Comparison of ENCODE assay signal across 9 cellular contexts in genomic region chr14:24162083-24162482, GRCh38. TPM values are rescaled to one million over a fixed set of nuclear protein-coding genes. Genes with fewer than 3 reads are reported as not detected.
A peak's percentile ranks its signal among the peaks of the same experiment; 100 is the strongest.
DNase-seq lines count a peak whose midpoint lies in the region; ATAC-seq and TF ChIP-seq lines count a peak whose summit lies in the region.
"Had no signal": no experiment of that assay in that cellular context is flagged by ENCODE, and none has a peak within 500 bp of the region (broad histone marks: within the 10 kb centered on the region; RNA-seq: fewer than 3 reads in every experiment).

No MANE protein-coding gene starts in this region.

- peak overlapping the region; percentile 98 for H3K4me3 Mint-ChIP-seq in activated T-cell treated with anti-CD3 and anti-CD28 coated beads, Interleukin-2, amount 50 U/mL, for 4 hours

- intact Hi-C loops in tibial artery (cut with DNase I; ENCODE audit: low total_unique reads) = no loop called here

- H3K23ac ChIP-seq in mesenchymal stem cell (ENCODE audit: low read length in 2 of 2) = no peak overlapping the region

- WGBS in mesenchymal stem cell = 91% methylated on average over 8 of the region's 8 CpGs

- no peaks in the 10 kb centered on the region for H3K9me3 ChIP-seq in mesenchymal stem cell (ENCODE audit: control insufficient read depth, low read length)
- H3K9me3 ChIP-seq in tibial artery = no peaks in the 10 kb centered on the region

- H3K27ac ChIP-seq in brain microvascular endothelial cell (no peak overlapping the region), mesenchymal stem cell (ENCODE audit: low read length, poor library complexity, severe bottlenecking) (no peak overlapping the region), tibial artery (peak overlapping the region; percentile 84 to 93)

- peak overlapping the region; percentile 99 for H3K9ac ChIP-seq in mesenchymal stem cell (ENCODE audit: low read length)

- peak overlapping the region; percentile 79 for H3K4me3 ChIP-seq in brain microvascular endothelial cell (ENCODE audit: low read depth, low read length)
- H3K4me3 ChIP-seq in mesenchymal stem cell (ENCODE audit: insufficient read depth in 1 of 2, low read depth in 1 of 2, low read length in 2 of 2) = peak overlapping the region in 1 of 2 experiments; percentile 96
- H3K4me3 ChIP-seq in tibial artery = peak overlapping the region; percentile 69 to 72

- no peak overlapping the region for H2BK15ac ChIP-seq in mesenchymal stem cell (ENCODE audit: low read depth, poor library complexity, severe bottlenecking)

- no peak overlapping the region for H2BK120ac ChIP-seq in mesenchymal stem cell (ENCODE audit: low read depth, low read length)

- no peaks in the 10 kb centered on the region for H3K9me3 Mint-ChIP-seq in activated T-cell treated with anti-CD3 and anti-CD28 coated beads, Interleukin-2, amount 50 U/mL, for 4 hours

- H2AFZ ChIP-seq in mesenchymal stem cell (ENCODE audit: low read depth, low read length) = no peak overlapping the region

- H3K4me1 ChIP-seq in mesenchymal stem cell (ENCODE audit: control insufficient read depth, insufficient read depth, low read depth, low read length) (peaks cover 19% of the 10 kb centered on the region), tibial artery (peaks cover 0 to 37% (median 28%) of the 10 kb centered on the region in 4 donors)

- H3K14ac ChIP-seq in mesenchymal stem cell (ENCODE audit: low read length in 2 of 2) = peak overlapping the region in 1 of 2 experiments; percentile 19

- no peak overlapping the region for H4K8ac ChIP-seq in mesenchymal stem cell (ENCODE audit: low read length)

- TF ChIP-seq CTCF in brain microvascular endothelial cell (IDR thresholded peaks at IDR 0.05; ENCODE audit: low read depth, low read length, missing control alignments) (no peak), tibial artery (IDR thresholded peaks at IDR 0.05) (no peak)

- H3K79me1 ChIP-seq in mesenchymal stem cell (replicated peaks; ENCODE audit: low read length, poor library complexity, severe bottlenecking) = peaks cover 28% of the 10 kb centered on the region

- in situ Hi-C loops in brain microvascular endothelial cell (cut with HindIII; ENCODE audit: low pct_ligation_motif_present, low sequenced_read_pairs) = no loop called here

- peak overlapping the region; percentile 21 to 59 for H2BK12ac ChIP-seq in mesenchymal stem cell (ENCODE audit: low read length in 2 of 2)

- peaks cover 71% of the 10 kb centered on the region for H3K36me3 ChIP-seq in brain microvascular endothelial cell (replicated peaks)
- peaks cover 67 to 75% of the 10 kb centered on the region in 2 experiments for H3K36me3 ChIP-seq in mesenchymal stem cell (ENCODE audit: control insufficient read depth in 1 of 2, insufficient read depth in 2 of 2, low read depth in 1 of 2, low read length in 2 of 2)
- peaks cover 57 to 79% (median 60%) of the 10 kb centered on the region in 3 donors for H3K36me3 ChIP-seq in tibial artery

- H3K27me3 ChIP-seq in brain microvascular endothelial cell (replicated peaks) (no peaks in the 10 kb centered on the region), mesenchymal stem cell (ENCODE audit: control insufficient read depth in 1 of 2, insufficient read depth in 1 of 2, low read length in 2 of 2) (no peaks in the 10 kb centered on the region), tibial artery (no peaks in the 10 kb centered on the region)

- H2AK5ac ChIP-seq in mesenchymal stem cell (ENCODE audit: low read length, severe bottlenecking) = peak overlapping the region; percentile 8

- H3K27me3 Mint-ChIP-seq in activated T-cell treated with anti-CD3 and anti-CD28 coated beads, Interleukin-2, amount 50 U/mL, for 4 hours (ENCODE audit: low read depth) = no peaks in the 10 kb centered on the region

- peak overlapping the region in 1 of 2 experiments; percentile 91 for H3K18ac ChIP-seq in mesenchymal stem cell (ENCODE audit: low read depth in 1 of 2, low read length in 2 of 2)

- no peak for DNase-seq in activated T-cell treated with anti-CD3 and anti-CD28 coated beads, Interleukin-2, amount 50 U/mL, for 4 hours
- no peak for DNase-seq in activated T-cell treated with anti-CD3 and anti-CD28 coated beads, Interleukin-2, amount 50 U/mL, for 1 hour
- peak; percentile 37 for DNase-seq in brain microvascular endothelial cell
- peak; percentile 22 for DNase-seq in mesenchymal stem cell
- no peak for DNase-seq in tibial artery
- no peak for DNase-seq in glomerular visceral epithelial cell (ENCODE audit: extremely low spot score)
- no peak for DNase-seq in SHP77 treated with DMSO at 0.1 percent for 48 hours (lab: John Stamatoyannopoulos, UW)
- DNase-seq in DMS79 treated with DMSO at 0.1 percent for 48 hours (lab: John Stamatoyannopoulos, UW) = no peak
- DNase-seq: NCI-H748 treated with DMSO at 0.1 percent for 48 hours had no signal

- H3K36me3 Mint-ChIP-seq in activated T-cell treated with anti-CD3 and anti-CD28 coated beads, Interleukin-2, amount 50 U/mL, for 4 hours (ENCODE audit: insufficient read depth) = peaks cover 46% of the 10 kb centered on the region

- peak in 1 of 2 donors; percentile 22 for ATAC-seq in activated T-cell treated with anti-CD3 and anti-CD28 coated beads, Interleukin-2, amount 50 U/mL, for 4 hours

- peak overlapping the region; percentile 80 for H3K4me2 ChIP-seq in mesenchymal stem cell (ENCODE audit: low read length, poor library complexity, severe bottlenecking)

- H3K4ac ChIP-seq in mesenchymal stem cell (ENCODE audit: low read depth in 1 of 2, low read length in 2 of 2) = no peak overlapping the region

- no peak overlapping the region for H2BK5ac ChIP-seq in mesenchymal stem cell (ENCODE audit: low read depth, low read length, poor library complexity, severe bottlenecking)

- peaks cover 49% of the 10 kb centered on the region for H3K4me1 Mint-ChIP-seq in activated T-cell treated with anti-CD3 and anti-CD28 coated beads, Interleukin-2, amount 50 U/mL, for 4 hours (ENCODE audit: low read depth)

- no peak overlapping the region for H4K91ac ChIP-seq in mesenchymal stem cell (ENCODE audit: low read length)

RNA-seq across cellular contexts. Expression of gene IRF9, which starts 1.0 kb away (rescaled TPM):
- total RNA-seq in activated T-cell treated with anti-CD3 and anti-CD28 coated beads, Interleukin-2, amount 50 U/mL, for 4 hours = 100 to 1,000 TPM; 110 to 152 (median 121) TPM
- polyA plus RNA-seq in mesenchymal stem cell (2013, experiment 1 of 2) = 43.4 TPM
- 42.3 TPM for polyA plus RNA-seq in mesenchymal stem cell (2013, experiment 2 of 2)

RNA-seq across cellular contexts. Expression of gene REC8, which starts 9.8 kb away (rescaled TPM):
- 10 to 100 TPM; 17.4 to 24.8 (median 19.9) TPM for total RNA-seq in activated T-cell treated with anti-CD3 and anti-CD28 coated beads, Interleukin-2, amount 50 U/mL, for 4 hours
- 29.0 TPM for polyA plus RNA-seq in mesenchymal stem cell (2013, experiment 1 of 2)
- 29.9 TPM for polyA plus RNA-seq in mesenchymal stem cell (2013, experiment 2 of 2)

RNA-seq across cellular contexts. Expression of gene RNF31, which starts 14.8 kb away (rescaled TPM):
- total RNA-seq in activated T-cell treated with anti-CD3 and anti-CD28 coated beads, Interleukin-2, amount 50 U/mL, for 4 hours = 100 to 1,000 TPM in 2 of 3 donors, 10 to 100 TPM in 1; 99.4 to 108 (median 106) TPM
- 57.9 TPM for polyA plus RNA-seq in mesenchymal stem cell (2013, experiment 1 of 2)
- polyA plus RNA-seq in mesenchymal stem cell (2013, experiment 2 of 2) = 54.2 TPM

RNA-seq across cellular contexts. Expression of gene PSME2, which starts 15.7 kb away (rescaled TPM):
- total RNA-seq in activated T-cell treated with anti-CD3 and anti-CD28 coated beads, Interleukin-2, amount 50 U/mL, for 4 hours = 100 to 1,000 TPM; 433 to 479 (median 471) TPM
- 174 TPM for polyA plus RNA-seq in mesenchymal stem cell (2013, experiment 1 of 2)
- polyA plus RNA-seq in mesenchymal stem cell (2013, experiment 2 of 2) = 169 TPM

RNA-seq across cellular contexts. Expression of gene EMC9, which starts 20.7 kb away (rescaled TPM):
- 10 to 100 TPM; 15.9 to 18.9 (median 17.4) TPM for total RNA-seq in activated T-cell treated with anti-CD3 and anti-CD28 coated beads, Interleukin-2, amount 50 U/mL, for 4 hours
- polyA plus RNA-seq in mesenchymal stem cell (2013, experiment 1 of 2) = 10.9 TPM
- polyA plus RNA-seq in mesenchymal stem cell (2013, experiment 2 of 2) = 11.1 TPM

Comparison
In these comparisons a context has a peak if more than half of its experiments do, and no peak if none do; other contexts are left out.
1. DNase-seq: peak in brain microvascular endothelial cell (single experiment) and mesenchymal stem cell (single experiment); none in activated T-cell treated with anti-CD3 and anti-CD28 coated beads, Interleukin-2, amount 50 U/mL, for 4 hours (single experiment), activated T-cell treated with anti-CD3 and anti-CD28 coated beads, Interleukin-2, amount 50 U/mL, for 1 hour (single experiment), tibial artery (0 of 2), glomerular visceral epithelial cell (single experiment), SHP77 treated with DMSO at 0.1 percent for 48 hours (single experiment) and DMS79 treated with DMSO at 0.1 percent for 48 hours (single experiment).
2. H3K27ac ChIP-seq: peak in tibial artery (2 of 2); none in brain microvascular endothelial cell (single experiment) and mesenchymal stem cell (single experiment).